In the genomic region with DNA sequence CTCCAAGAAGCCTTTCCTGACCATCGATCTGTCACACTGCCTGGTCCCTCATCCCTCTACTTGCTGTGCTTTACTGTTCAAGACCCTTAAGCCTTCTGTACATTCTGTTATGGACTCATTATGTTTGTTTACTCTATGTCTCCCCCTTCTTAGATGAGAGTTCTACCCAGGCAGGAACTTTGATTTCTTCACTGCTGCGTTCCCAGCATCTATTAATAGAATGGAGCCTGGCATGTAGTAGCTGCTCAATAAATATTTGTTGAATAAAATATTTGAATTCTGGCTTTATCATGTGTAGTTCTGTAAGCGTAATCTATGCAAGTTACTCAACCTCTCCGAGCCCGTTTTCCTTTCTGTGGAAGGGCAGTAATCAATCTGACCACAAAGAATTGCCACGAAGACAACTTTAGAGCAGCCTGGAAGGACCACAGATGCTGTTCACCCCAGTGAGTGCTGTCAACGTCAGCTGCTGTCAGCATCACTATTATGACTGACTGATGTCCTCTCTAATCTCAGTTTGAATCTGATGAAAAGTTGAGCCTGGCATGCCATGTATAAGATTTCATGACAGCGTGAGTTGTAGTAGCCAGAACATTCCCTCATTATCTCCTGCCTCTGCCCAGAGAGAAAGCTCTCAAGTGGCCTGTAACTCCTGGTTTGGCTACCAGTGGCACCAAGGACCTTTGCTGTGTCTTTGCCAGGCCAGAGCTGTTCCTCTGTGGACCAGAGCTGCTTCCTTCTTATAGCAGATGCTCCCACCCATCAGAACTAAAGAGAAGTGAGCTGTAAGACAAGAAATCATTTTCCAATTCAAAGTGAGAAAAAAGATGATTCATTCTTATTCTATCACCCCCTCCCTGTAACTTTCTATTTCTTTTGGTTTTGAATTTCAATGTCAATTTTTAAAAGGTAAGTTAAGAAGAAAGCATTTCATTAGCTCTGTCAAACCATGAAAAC, we compare ENCODE assay signal across 20 cellular contexts.
DNase-seq lines count a peak whose midpoint lies in the region; ATAC-seq and TF ChIP-seq lines count a peak whose summit lies in the region.
"Had no signal": no experiment of that assay in that cellular context is flagged by ENCODE, and none has a peak within 500 bp of the region (broad histone marks: within the 10 kb centered on the region; RNA-seq: fewer than 3 reads in every experiment).

No MANE protein-coding gene starts in this region.

- no peaks in the 10 kb centered on the region for H3K27me3 Mint-ChIP-seq in activated T-helper 1 cell treated with anti-CD3 and anti-CD28 coated beads, Interleukin-12 subunit alpha, Interleukin-12 subunit beta, Interleukin-2, Interleukin-4 antibody, amounts not matched to agents 30 ng/mL and 10 ng/mL and 1 ng/mL, durations not matched to agents 14 hours and 24 hours and 36 hours (ENCODE audit: insufficient read depth)
- no peaks in the 10 kb centered on the region for H3K27me3 Mint-ChIP-seq in naive B cell
- H3K27me3 Mint-ChIP-seq: T-cell had no signal

- no peak overlapping the region for H3K4me3 Mint-ChIP-seq in activated T-helper 1 cell treated with anti-CD3 and anti-CD28 coated beads, Interleukin-12 subunit alpha, Interleukin-12 subunit beta, Interleukin-2, Interleukin-4 antibody, amounts not matched to agents 30 ng/mL and 10 ng/mL and 1 ng/mL, durations not matched to agents 14 hours and 24 hours and 36 hours
- H3K4me3 Mint-ChIP-seq in naive B cell, result no peak overlapping the region
- H3K4me3 Mint-ChIP-seq: H9, T-cell had no signal

- intact Hi-C loops in activated T-helper 1 cell treated with anti-CD3 and anti-CD28 coated beads, Interleukin-12 subunit alpha, Interleukin-12 subunit beta, Interleukin-2, Interleukin-4 antibody, amounts not matched to agents 30 ng/mL and 10 ng/mL and 1 ng/mL, durations not matched to agents 14 hours and 24 hours and 36 hours (cut with micrococcal nuclease), result no loop called here

- DNase-seq in stimulated activated CD4-positive, alpha-beta T cell treated with anti-CD3 and anti-CD28 coated beads, Interleukin-15, amount 100 ng/mL, for 24 hours, result peak; percentile 19
- no peak for DNase-seq in stimulated activated CD4-positive, alpha-beta T cell treated with anti-CD3 and anti-CD28 coated beads, Interleukin-2, amount 100 ng/mL, for 48 hours
- no peak for DNase-seq in activated T-helper 1 cell treated with anti-CD3 and anti-CD28 coated beads, Interleukin-12 subunit alpha, Interleukin-12 subunit beta, Interleukin-2, Interleukin-4 antibody, amounts not matched to agents 30 ng/mL and 10 ng/mL and 1 ng/mL, durations not matched to agents 14 hours and 24 hours and 36 hours (ENCODE audit: low spot score)
- DNase-seq in naive B cell (no peak), epidermal melanocyte (ENCODE audit: insufficient read length, low spot score) (no peak), RWPE1 (ENCODE audit: low spot score) (no peak)
- DNase-seq: activated effector memory CD4-positive, alpha-beta T cell treated with Interleukin-2 at 50 U/mL for 16 hours; Calu3; EL; H9; head of caudate nucleus; left lung; mucosa of descending colon; NCI-H1417; NCI-H524 treated with DMSO at 0.1 percent for 48 hours; nucleus accumbens; SHP77; T-cell had no signal

- H3K27ac Mint-ChIP-seq in activated T-helper 1 cell treated with anti-CD3 and anti-CD28 coated beads, Interleukin-12 subunit alpha, Interleukin-12 subunit beta, Interleukin-2, Interleukin-4 antibody, amounts not matched to agents 30 ng/mL and 10 ng/mL and 1 ng/mL, durations not matched to agents 14 hours and 24 hours and 36 hours, result peak overlapping the region; percentile 5
- H3K27ac Mint-ChIP-seq in naive B cell, result peak overlapping the region; percentile 1 to 85 (median 43)
- H3K27ac Mint-ChIP-seq: H9 had no signal

- TF ChIP-seq CTCF in RWPE1 (conservative IDR thresholded peaks at IDR 0.05; ENCODE audit: low read depth), result no peak

- H3K4me1 Mint-ChIP-seq in activated T-helper 1 cell treated with anti-CD3 and anti-CD28 coated beads, Interleukin-12 subunit alpha, Interleukin-12 subunit beta, Interleukin-2, Interleukin-4 antibody, amounts not matched to agents 30 ng/mL and 10 ng/mL and 1 ng/mL, durations not matched to agents 14 hours and 24 hours and 36 hours (ENCODE audit: low read depth), result peaks cover 35% of the 10 kb centered on the region
- peaks cover 24 to 46% (median 31%) of the 10 kb centered on the region in 3 donors for H3K4me1 Mint-ChIP-seq in naive B cell

- ATAC-seq in naive B cell (ENCODE audit: low read depth in 2 of 2) (no peak), HG03159 (IDR thresholded peaks at IDR 0.05; ENCODE audit: unreplicated experiment) (no peak)
- ATAC-seq: left lung, mucosa of descending colon, T-cell had no signal

- H3K9me3 Mint-ChIP-seq in activated T-helper 1 cell treated with anti-CD3 and anti-CD28 coated beads, Interleukin-12 subunit alpha, Interleukin-12 subunit beta, Interleukin-2, Interleukin-4 antibody, amounts not matched to agents 30 ng/mL and 10 ng/mL and 1 ng/mL, durations not matched to agents 14 hours and 24 hours and 36 hours, result no peaks in the 10 kb centered on the region
- no peaks in the 10 kb centered on the region for H3K9me3 Mint-ChIP-seq in naive B cell
- H3K9me3 Mint-ChIP-seq: H9, T-cell had no signal

- H3K36me3 Mint-ChIP-seq in activated T-helper 1 cell treated with anti-CD3 and anti-CD28 coated beads, Interleukin-12 subunit alpha, Interleukin-12 subunit beta, Interleukin-2, Interleukin-4 antibody, amounts not matched to agents 30 ng/mL and 10 ng/mL and 1 ng/mL, durations not matched to agents 14 hours and 24 hours and 36 hours (ENCODE audit: low read depth), result peaks cover 24% of the 10 kb centered on the region
- peaks cover 0 to 23% of the 10 kb centered on the region in 2 donors for H3K36me3 Mint-ChIP-seq in naive B cell

- no peak overlapping the region for H3K27ac ChIP-seq in RWPE1
- H3K27ac ChIP-seq: left lung, tibial nerve had no signal

- CTCF ChIA-PET in RWPE1 (lab: Yijun Ruan, JAX), result interaction anchor here (0.6 kb wide), 1 partner anchor 99 kb away, joined by 4 read pairs; no protein-coding TSS in a partner anchor

- POLR2A ChIA-PET in RWPE1 (lab: Yijun Ruan, JAX; ENCODE audit: low non-redundant PET), result no interaction called here
